In the genomic region with DNA sequence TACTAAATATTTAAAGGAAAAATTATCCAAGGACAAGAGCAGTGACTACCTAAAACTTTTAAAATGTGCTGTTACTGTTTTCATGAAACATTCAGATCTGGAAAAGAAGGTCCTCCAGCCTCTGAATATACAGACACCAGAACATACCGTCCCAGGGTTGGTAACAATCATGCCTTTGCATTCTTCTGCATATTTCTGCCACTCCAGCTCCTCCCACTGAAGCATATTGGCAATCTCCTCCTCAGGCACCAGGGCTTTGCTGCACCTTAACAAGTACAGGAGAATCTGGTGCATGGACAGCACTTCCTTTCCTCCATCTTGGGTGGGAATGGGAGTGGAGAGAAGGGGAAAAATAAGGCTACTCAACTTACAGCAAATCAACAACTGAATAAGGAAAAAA, we compare ENCODE assay signal across 20 cellular contexts. TPM values are rescaled to one million over a fixed set of nuclear protein-coding genes. Genes with fewer than 3 reads are reported as not detected.
DNase-seq lines count a peak whose midpoint lies in the region; ATAC-seq, FAIRE-seq and TF ChIP-seq lines count a peak whose summit lies in the region.
"Had no signal": no experiment of that assay in that cellular context is flagged by ENCODE, and none has a peak within 500 bp of the region (broad histone marks: within the 10 kb centered on the region; RNA-seq: fewer than 3 reads in every experiment).

No MANE protein-coding gene starts in this region.

- peaks cover 2% of the 10 kb centered on the region; the same call in 1 of the 2 replicates for H3K79me1 ChIP-seq in H1 (ENCODE audit: low read depth, low read length)

- H4K5ac ChIP-seq in H1 (ENCODE audit: insufficient read length, low read depth, low read length), result no peak overlapping the region

- H3K9me3 ChIP-seq in H1 (ENCODE audit: insufficient read depth in 2 of 2, low read depth in 1 of 2, low read length in 1 of 2) (no peaks in the 10 kb centered on the region), upper lobe of right lung (no peaks in the 10 kb centered on the region), right atrium auricular region (no peaks in the 10 kb centered on the region)
- H3K9me3 ChIP-seq: Caco-2, SJCRH30 had no signal

- POLR2A ChIA-PET in H1 (lab: Charles Lee; ENCODE audit: partially characterized antibody), result interaction anchor here (0.7 kb wide), 1 partner anchor 24 kb away, joined by 3 read pairs; no protein-coding TSS in a partner anchor

- no peak overlapping the region for H3K56ac ChIP-seq in H1 (replicated peaks; ENCODE audit: insufficient read length, low read depth, low read length)

- no peaks in the 10 kb centered on the region for H4K20me1 ChIP-seq in H1 (replicated peaks in 1 of 2; ENCODE audit: control insufficient read depth in 1 of 2, insufficient read depth in 2 of 2, low read length in 2 of 2)

- no peaks in the 10 kb centered on the region for H3K4me1 ChIP-seq in H1 (replicated peaks in 1 of 4; ENCODE audit: control insufficient read depth in 3 of 4, insufficient read depth in 4 of 4, low read length in 3 of 4)
- no peaks in the 10 kb centered on the region for H3K4me1 ChIP-seq in upper lobe of right lung
- H3K4me1 ChIP-seq in right atrium auricular region, result no peaks in the 10 kb centered on the region
- H3K4me1 ChIP-seq: Caco-2, SJCRH30 had no signal

- TF ChIP-seq POLR2A in H1 (IDR thresholded peaks at IDR 0.05; ENCODE audit: control extremely low read depth in 1 of 2, low read depth in 2 of 2, low read length in 2 of 2), result no peak

- DNase-seq in GM19239 (ENCODE audit: insufficient read length, low spot score), result no peak
- peak; percentile 18 for DNase-seq in OCI-M1 (lab: John Stamatoyannopoulos, UW)
- no peak for DNase-seq in H1 (ENCODE audit: low read depth in 1 of 2, low spot score in 2 of 2)
- DNase-seq in upper lobe of right lung, result no peak
- DNase-seq in activated CD8-positive, alpha-beta memory T cell treated with anti-CD3 and anti-CD28 coated beads, Interleukin-2, amount 10 ng/mL, durations not matched to agents 7 days and 5 days, result no peak
- DNase-seq in right atrium auricular region (ENCODE audit: low spot score), result no peak
- DNase-seq: ACHN; Caco-2; CD4-positive, CD25-positive, alpha-beta regulatory T cell; DMS53; GOT3; Karpas-422; NCI-H1930; NCI-H2171; NCI-H446 treated with DMSO at 0.1 percent for 48 hours; NCI-H774; PC-9; SJCRH30 had no signal

- peaks cover 53% of the 10 kb centered on the region for H3K36me3 Mint-ChIP-seq in activated CD8-positive, alpha-beta memory T cell treated with anti-CD3 and anti-CD28 coated beads, Interleukin-2, amount 10 ng/mL, durations not matched to agents 7 days and 5 days

- H3K4ac ChIP-seq in H1 (replicated peaks; ENCODE audit: insufficient read length, low read depth, low read length), result no peak overlapping the region

- FAIRE-seq in GM19239 (lab: Jason Lieb, UNC), result peak; percentile 31
- FAIRE-seq in H1 (lab: Jason Lieb, UNC), result no peak

- no peak overlapping the region for H4K8ac ChIP-seq in H1 (ENCODE audit: extremely low read depth, insufficient read depth, low read length)

- no peaks in the 10 kb centered on the region for H3K9me3 Mint-ChIP-seq in activated CD8-positive, alpha-beta memory T cell treated with anti-CD3 and anti-CD28 coated beads, Interleukin-2, amount 10 ng/mL, durations not matched to agents 7 days and 5 days (ENCODE audit: low read depth)

- CTCF ChIA-PET in H1 (lab: Charles Lee; ENCODE audit: partially characterized antibody), result no interaction called here
- CTCF ChIA-PET in activated CD8-positive, alpha-beta memory T cell treated with anti-CD3 and anti-CD28 coated beads, Interleukin-2, amount 10 ng/mL, durations not matched to agents 7 days and 5 days (lab: Charles Lee), result no interaction called here

- H2BK15ac ChIP-seq in H1 (ENCODE audit: low read length), result no peak overlapping the region

- H3K4me1 Mint-ChIP-seq in activated CD8-positive, alpha-beta memory T cell treated with anti-CD3 and anti-CD28 coated beads, Interleukin-2, amount 10 ng/mL, durations not matched to agents 7 days and 5 days, result no peaks in the 10 kb centered on the region
- H3K4me1 Mint-ChIP-seq: B cell had no signal

- TF ChIP-seq EP300 in H1 (IDR thresholded peaks at IDR 0.05; ENCODE audit: borderline replicate concordance in 1 of 2, low read depth in 2 of 2, low read length in 2 of 2), result no peak

- no peak overlapping the region for H4K91ac ChIP-seq in H1 (replicated peaks; ENCODE audit: insufficient read length, low read length)

- TF ChIP-seq RAD21 in H1 (IDR thresholded peaks at IDR 0.05 in 1 of 2, conservative IDR thresholded peaks at IDR 0.05 in 1 of 2; ENCODE audit: low read depth in 2 of 2, low read length in 2 of 2), result no peak

- no peak overlapping the region for H2BK12ac ChIP-seq in H1 (ENCODE audit: low read depth, low read length)

- TF ChIP-seq CTCF in H1 (IDR thresholded peaks at IDR 0.05; ENCODE audit: control extremely low read depth in 1 of 3, insufficient read depth in 1 of 3, low read depth in 1 of 3, low read length in 3 of 3) (no peak), upper lobe of right lung (IDR thresholded peaks at IDR 0.05) (no peak), right atrium auricular region (IDR thresholded peaks at IDR 0.05) (no peak)

- no peak overlapping the region for H3K14ac ChIP-seq in H1 (ENCODE audit: insufficient read length)

- no peak overlapping the region for H3K27ac Mint-ChIP-seq in activated CD8-positive, alpha-beta memory T cell treated with anti-CD3 and anti-CD28 coated beads, Interleukin-2, amount 10 ng/mL, durations not matched to agents 7 days and 5 days
- H3K27ac Mint-ChIP-seq: B cell; CD4-positive, CD25-positive, alpha-beta regulatory T cell had no signal

- H3K27ac ChIP-seq in H1 (ENCODE audit: low read depth, low read length) (no peak overlapping the region), upper lobe of right lung (no peak overlapping the region), right atrium auricular region (no peak overlapping the region)
- H3K27ac ChIP-seq: PC-9, SJCRH30 had no signal

- no peak overlapping the region for H3K23ac ChIP-seq in H1 (ENCODE audit: insufficient read length)

- H3K9ac ChIP-seq in H1 (replicated peaks in 1 of 4; ENCODE audit: extremely low read depth in 1 of 4, low read depth in 3 of 4, low read length in 3 of 4), result no peak overlapping the region

- no peak overlapping the region for H2BK120ac ChIP-seq in H1 (replicated peaks; ENCODE audit: low read depth, low read length)

- no peak overlapping the region for H2AFZ ChIP-seq in H1 (ENCODE audit: low read length)
- H2AFZ ChIP-seq: PC-9 had no signal

- H3K18ac ChIP-seq in H1 (ENCODE audit: extremely low read depth, low read length), result no peak overlapping the region

- H2AK5ac ChIP-seq in H1 (ENCODE audit: low read depth, low read length), result no peak overlapping the region

- H3K36me3 ChIP-seq in H1 (ENCODE audit: control insufficient read depth in 2 of 4, insufficient read depth in 4 of 4, low read length in 3 of 4), result peaks cover 0 to 16% (median 4%) of the 10 kb centered on the region in 4 experiments; a peak in 5 of 8 replicates
- peaks cover 20% of the 10 kb centered on the region for H3K36me3 ChIP-seq in upper lobe of right lung
- H3K36me3 ChIP-seq in right atrium auricular region, result no peaks in the 10 kb centered on the region

- H2BK5ac ChIP-seq in H1 (ENCODE audit: low read depth, low read length), result 0 out of 2 replicates have a peak overlapping the region, but pooled peaks have one; percentile 62

- intact Hi-C loops in upper lobe of right lung (cut with DNase I), result no loop called here

- H3K27me3 Mint-ChIP-seq in activated CD8-positive, alpha-beta memory T cell treated with anti-CD3 and anti-CD28 coated beads, Interleukin-2, amount 10 ng/mL, durations not matched to agents 7 days and 5 days, result no peaks in the 10 kb centered on the region
- H3K27me3 Mint-ChIP-seq: B cell; CD4-positive, CD25-positive, alpha-beta regulatory T cell had no signal

- ATAC-seq in upper lobe of right lung, result peak; percentile 54
- ATAC-seq in HG03354 (IDR thresholded peaks at IDR 0.05; ENCODE audit: poor library complexity, severe bottlenecking, unreplicated experiment), result no peak
- ATAC-seq in activated CD8-positive, alpha-beta memory T cell treated with anti-CD3 and anti-CD28 coated beads, Interleukin-2, amount 10 ng/mL, durations not matched to agents 7 days and 5 days, result no peak

- no peak overlapping the region for H2BK20ac ChIP-seq in H1 (ENCODE audit: low read length)

- no peak overlapping the region for H3K4me3 ChIP-seq in H1 (ENCODE audit: extremely low read depth in 1 of 4, insufficient read depth in 2 of 4, low read depth in 3 of 4, low read length in 4 of 4)
- H3K4me3 ChIP-seq in upper lobe of right lung, result no peak overlapping the region
- no peak overlapping the region for H3K4me3 ChIP-seq in right atrium auricular region
- H3K4me3 ChIP-seq: PC-9, SJCRH30 had no signal

- no peaks in the 10 kb centered on the region for H3K27me3 ChIP-seq in H1 (replicated peaks in 1 of 4; ENCODE audit: control insufficient read depth in 3 of 4, extremely low read depth in 1 of 4, insufficient read depth in 3 of 4, low read length in 3 of 4)
- no peaks in the 10 kb centered on the region for H3K27me3 ChIP-seq in upper lobe of right lung
- no peaks in the 10 kb centered on the region for H3K27me3 ChIP-seq in right atrium auricular region
- H3K27me3 ChIP-seq: SJCRH30 had no signal

- no peaks in the 10 kb centered on the region for H3K23me2 ChIP-seq in H1 (ENCODE audit: low read depth, low read length)

- 86% methylated on average over 1 of the region's 1 CpG; no CpG with 5 or more reads in 1 of the 2 experiments for WGBS in H1 (ENCODE audit: extremely low coverage in 1 of 2, insufficient coverage in 1 of 2, insufficient read length in 1 of 2, insufficient replicate concordance in 2 of 2, low coverage in 1 of 2, low lambda C conversion rate in 2 of 2, missing lambda C conversion rate in 1 of 2), 2 experiments

- no peaks in the 10 kb centered on the region for H3K79me2 ChIP-seq in H1 (ENCODE audit: control insufficient read depth in 1 of 2, insufficient read depth in 2 of 2, low read length in 2 of 2)

- no peak overlapping the region for H3K4me2 ChIP-seq in H1 (ENCODE audit: insufficient read depth in 1 of 2, low read depth in 2 of 2, low read length in 2 of 2)
- H3K4me2 ChIP-seq: PC-9 had no signal

- no peak overlapping the region for H3K4me3 Mint-ChIP-seq in activated CD8-positive, alpha-beta memory T cell treated with anti-CD3 and anti-CD28 coated beads, Interleukin-2, amount 10 ng/mL, durations not matched to agents 7 days and 5 days
- H3K4me3 Mint-ChIP-seq: B cell; CD4-positive, CD25-positive, alpha-beta regulatory T cell had no signal

RNA-seq across cellular contexts. Expression of gene DROSHA, which starts 60.0 kb away (rescaled TPM):
- total RNA-seq in H1 (2021; fragmentation: NEBNext Ultra II Directional; extraction: Animal tissue kit (Norgen Biotek cat#: 25700)), result 122 and 124 TPM in 2 replicates
- 65.9 and 82.0 TPM in 2 replicates for polyA plus RNA-seq in H1 (2011; rRNA removed)
- polyA plus RNA-seq in H1 (2011; cell fraction: cytosol; rRNA removed), result 64.1 TPM
- polyA plus RNA-seq in H1 (2011; cell fraction: nucleus; rRNA removed), result 99.0 TPM
- polyA plus RNA-seq in H1 (2012, experiment 1 of 2), result 72.8 to 122 TPM (median 91.1 TPM) in 4 replicates
- polyA plus RNA-seq in H1 (2012, experiment 2 of 2), result 9.9 TPM
- 93.6 TPM for polyA plus RNA-seq in H1 (2013, experiment 1 of 2)
- polyA plus RNA-seq in H1 (2013, experiment 2 of 2), result 97.7 TPM
- polyA minus RNA-seq in H1 (2011; rRNA and poly(A)+ RNA removed), result 149 and 182 TPM in 2 replicates
- 51.5 TPM for polyA minus RNA-seq in H1 (2011; cell fraction: cytosol; rRNA and poly(A)+ RNA removed)
- 102 TPM for polyA minus RNA-seq in H1 (2011; cell fraction: nucleus; rRNA and poly(A)+ RNA removed)
- 50.9 TPM for total RNA-seq in upper lobe of right lung
- 10 to 100 TPM; 73.2 to 76.3 TPM for total RNA-seq in activated CD8-positive, alpha-beta memory T cell treated with anti-CD3 and anti-CD28 coated beads, Interleukin-2, amount 10 ng/mL, durations not matched to agents 7 days and 5 days
- total RNA-seq in right atrium auricular region, result 10 to 100 TPM; 27.3 to 28.5 TPM
